In genomic region chrX:34382416-34382815, GRCh38 we compare ENCODE assay signal across 24 cellular contexts.
DNase-seq lines count a peak whose midpoint lies in the region; FAIRE-seq and TF ChIP-seq lines count a peak whose summit lies in the region.
"Had no signal": no experiment of that assay in that cellular context is flagged by ENCODE, and none has a peak within 500 bp of the region (broad histone marks: within the 10 kb centered on the region; RNA-seq: fewer than 3 reads in every experiment).

No MANE protein-coding gene starts in this region.

- H3K4me1 ChIP-seq in H1 (replicated peaks in 1 of 4; ENCODE audit: control insufficient read depth in 3 of 4, insufficient read depth in 4 of 4, low read length in 3 of 4): no peaks in the 10 kb centered on the region
- no peaks in the 10 kb centered on the region for H3K4me1 ChIP-seq in MM.1S (ENCODE audit: low read length)
- H3K4me1 ChIP-seq: Caco-2, heart right ventricle, right lobe of liver had no signal

- H4K5ac ChIP-seq in H1 (ENCODE audit: insufficient read length, low read depth, low read length): no peak overlapping the region

- H3K23ac ChIP-seq in H1 (ENCODE audit: insufficient read length): no peak overlapping the region

- H3K18ac ChIP-seq in H1 (ENCODE audit: extremely low read depth, low read length): no peak overlapping the region

- H2BK20ac ChIP-seq in H1 (ENCODE audit: low read length): no peak overlapping the region

- no peak overlapping the region for H4K8ac ChIP-seq in H1 (ENCODE audit: extremely low read depth, insufficient read depth, low read length)

- H3K9me3 ChIP-seq in H1 (ENCODE audit: insufficient read depth in 2 of 2, low read depth in 1 of 2, low read length in 1 of 2): no peaks in the 10 kb centered on the region
- no peaks in the 10 kb centered on the region for H3K9me3 ChIP-seq in MM.1S (replicated peaks; ENCODE audit: insufficient read depth, low read length)
- H3K9me3 ChIP-seq: Caco-2, heart right ventricle, right lobe of liver had no signal

- H4K20me1 ChIP-seq in H1 (replicated peaks in 1 of 2; ENCODE audit: control insufficient read depth in 1 of 2, insufficient read depth in 2 of 2, low read length in 2 of 2) (no peaks in the 10 kb centered on the region), MM.1S (ENCODE audit: insufficient read depth, low read length) (no peaks in the 10 kb centered on the region)

- no peak for TF ChIP-seq EP300 in H1 (IDR thresholded peaks at IDR 0.05; ENCODE audit: borderline replicate concordance in 1 of 2, low read depth in 2 of 2, low read length in 2 of 2)

- FAIRE-seq in H1 (lab: Jason Lieb, UNC) (peak; percentile 13), HTR-8/SVneo (lab: Jason Lieb, UNC) (no peak)
- FAIRE-seq: G401.6, GM12878, islet of Langerhans had no signal

- no peaks in the 10 kb centered on the region for H3K27me3 ChIP-seq in H1 (replicated peaks in 1 of 4; ENCODE audit: control insufficient read depth in 3 of 4, extremely low read depth in 1 of 4, insufficient read depth in 3 of 4, low read length in 3 of 4)
- no peaks in the 10 kb centered on the region for H3K27me3 ChIP-seq in MM.1S (replicated peaks; ENCODE audit: insufficient read depth, low read length)
- H3K27me3 ChIP-seq: heart right ventricle had no signal

- H2BK15ac ChIP-seq in H1 (ENCODE audit: low read length): no peak overlapping the region

- no peak overlapping the region for H2AK5ac ChIP-seq in H1 (ENCODE audit: low read depth, low read length)

- H2BK120ac ChIP-seq in H1 (replicated peaks; ENCODE audit: low read depth, low read length): no peak overlapping the region

- POLR2A ChIA-PET in H1 (lab: Charles Lee; ENCODE audit: partially characterized antibody): no interaction called here

- H3K79me2 ChIP-seq in H1 (ENCODE audit: control insufficient read depth in 1 of 2, insufficient read depth in 2 of 2, low read length in 2 of 2) (no peaks in the 10 kb centered on the region), MM.1S (ENCODE audit: low read length) (no peaks in the 10 kb centered on the region)

- H3K14ac ChIP-seq in H1 (ENCODE audit: insufficient read length): no peak overlapping the region

- CTCF ChIA-PET in H1 (lab: Charles Lee; ENCODE audit: partially characterized antibody): no interaction called here

- no peak for TF ChIP-seq POLR2A in H1 (IDR thresholded peaks at IDR 0.05; ENCODE audit: control extremely low read depth in 1 of 2, low read depth in 2 of 2, low read length in 2 of 2)

- no peaks in the 10 kb centered on the region for H3F3A ChIP-seq in MM.1S (ENCODE audit: insufficient read depth, low read length)

- H2AFZ ChIP-seq in H1 (ENCODE audit: low read length) (no peak overlapping the region), MM.1S (ENCODE audit: low read length) (no peak overlapping the region)

- no peak overlapping the region for H2BK5ac ChIP-seq in H1 (ENCODE audit: low read depth, low read length)

- H3K4me3 ChIP-seq in H1 (ENCODE audit: extremely low read depth in 1 of 4, insufficient read depth in 2 of 4, low read depth in 3 of 4, low read length in 4 of 4): no peak overlapping the region
- no peak overlapping the region for H3K4me3 ChIP-seq in MM.1S (ENCODE audit: low read length)
- H3K4me3 ChIP-seq: coronary artery, GM12878, heart right ventricle, lung, right lobe of liver had no signal

- no peak for TF ChIP-seq RAD21 in H1 (IDR thresholded peaks at IDR 0.05 in 1 of 2, conservative IDR thresholded peaks at IDR 0.05 in 1 of 2; ENCODE audit: low read depth in 2 of 2, low read length in 2 of 2)

- no peaks in the 10 kb centered on the region for H3K23me2 ChIP-seq in H1 (ENCODE audit: low read depth, low read length)

- WGBS in H1 (ENCODE audit: extremely low coverage in 1 of 2, insufficient coverage in 1 of 2, insufficient read length in 1 of 2, insufficient replicate concordance in 2 of 2, low coverage in 1 of 2, low lambda C conversion rate in 2 of 2, missing lambda C conversion rate in 1 of 2), 2 experiments: 92% methylated on average over 2 of the region's 2 CpGs; no CpG with 5 or more reads in 1 of the 2 experiments

- peak overlapping the region; percentile 42 for H3K27ac ChIP-seq in C4-2B
- no peak overlapping the region for H3K27ac ChIP-seq in H1 (ENCODE audit: low read depth, low read length)
- no peak overlapping the region for H3K27ac ChIP-seq in MM.1S (ENCODE audit: low read length)
- H3K27ac ChIP-seq: coronary artery, epithelial cell of prostate, heart right ventricle, right lobe of liver, RWPE1 had no signal

- H3K56ac ChIP-seq in H1 (replicated peaks; ENCODE audit: insufficient read length, low read depth, low read length): no peak overlapping the region

- H3K9ac ChIP-seq in H1 (replicated peaks in 1 of 4; ENCODE audit: extremely low read depth in 1 of 4, low read depth in 3 of 4, low read length in 3 of 4): no peak overlapping the region
- no peak overlapping the region for H3K9ac ChIP-seq in MM.1S (ENCODE audit: low read length)

- H3K36me3 ChIP-seq in H1 (ENCODE audit: control insufficient read depth in 2 of 4, insufficient read depth in 4 of 4, low read length in 3 of 4) (no peaks in the 10 kb centered on the region), MM.1S (replicated peaks; ENCODE audit: insufficient read depth, low read length) (no peaks in the 10 kb centered on the region)
- H3K36me3 ChIP-seq: heart right ventricle, right lobe of liver had no signal

- peak; percentile 16 for DNase-seq in MV-4-11 (lab: John Stamatoyannopoulos, UW)
- DNase-seq in H1 (ENCODE audit: low read depth in 1 of 2, low spot score in 2 of 2): no peak
- DNase-seq in myocyte (ENCODE audit: low read depth): peak; percentile 29
- no peak for DNase-seq in NCI-H146 treated with DMSO at 0.1 percent for 48 hours (lab: John Stamatoyannopoulos, UW; ENCODE audit: unreplicated experiment)
- DNase-seq in activated T-cell treated with anti-CD3 and anti-CD28 coated beads for 4 hours: no peak
- DNase-seq in HTR-8/SVneo (ENCODE audit: insufficient read length, low spot score): no peak
- no peak for DNase-seq in MM.1S
- DNase-seq: activated CD4-positive, alpha-beta T cell treated with anti-CD3 and anti-CD28 coated beads, Interleukin-2, amount 10 ng/mL, durations not matched to agents 24 days and 14 days; activated CD8-positive, alpha-beta memory T cell treated with anti-CD3 and anti-CD28 coated beads, Interleukin-2, amount 50 U/mL, for 4 hours; activated effector memory CD4-positive, alpha-beta T cell treated with anti-CD3 and anti-CD28 coated beads, Interleukin-2, amount 50 U/mL, for 16 hours; Caco-2; heart right ventricle; NCI-H1436 treated with DMSO at 0.1 percent for 48 hours; occipital lobe; right lobe of liver; stimulated activated CD4-positive, alpha-beta T cell treated with anti-CD3 and anti-CD28 coated beads, Interleukin-2, amount 100 ng/mL, for 24 hours had no signal

- H3K79me1 ChIP-seq in H1 (ENCODE audit: low read depth, low read length): no peaks in the 10 kb centered on the region

- H2BK12ac ChIP-seq in H1 (ENCODE audit: low read depth, low read length): no peak overlapping the region

- no peak for TF ChIP-seq CTCF in C4-2B (conservative IDR thresholded peaks at IDR 0.05)
- no peak for TF ChIP-seq CTCF in H1 (IDR thresholded peaks at IDR 0.05; ENCODE audit: control extremely low read depth in 1 of 3, insufficient read depth in 1 of 3, low read depth in 1 of 3, low read length in 3 of 3)
- TF ChIP-seq CTCF in MM.1S (IDR thresholded peaks at IDR 0.05; ENCODE audit: low read length): no peak

- H3K9me2 ChIP-seq in MM.1S (replicated peaks; ENCODE audit: insufficient read depth, low read length): no peaks in the 10 kb centered on the region

- H3K4me2 ChIP-seq in H1 (ENCODE audit: insufficient read depth in 1 of 2, low read depth in 2 of 2, low read length in 2 of 2) (no peak overlapping the region), MM.1S (ENCODE audit: low read depth, low read length) (no peak overlapping the region)

- no peak overlapping the region for H3K4ac ChIP-seq in H1 (replicated peaks; ENCODE audit: insufficient read length, low read depth, low read length)

- H4K91ac ChIP-seq in H1 (replicated peaks; ENCODE audit: insufficient read length, low read length): no peak overlapping the region

TF ChIP-seq in H1, 55 proteins besides CTCF, POLR2A, EP300 and RAD21:
- no peak for TF ChIP-seq TCF12 (IDR thresholded peaks at IDR 0.05; ENCODE audit: low read depth, low read length)
- TF ChIP-seq SRF (IDR thresholded peaks at IDR 0.05; ENCODE audit: low read depth, low read length): no peak
- no peak for TF ChIP-seq GABPA (IDR thresholded peaks at IDR 0.05; ENCODE audit: borderline replicate concordance, insufficient read depth, low read length)
- TF ChIP-seq JUND (IDR thresholded peaks at IDR 0.05; ENCODE audit: low read length): no peak
- TF ChIP-seq SAP30 (IDR thresholded peaks at IDR 0.05; ENCODE audit: insufficient read depth, insufficient replicate concordance, low read length): no peak
- no peak for TF ChIP-seq BRCA1 (IDR thresholded peaks at IDR 0.05; ENCODE audit: low read depth, low read length)
- TF ChIP-seq TBP (IDR thresholded peaks at IDR 0.05; ENCODE audit: low read depth, low read length): no peak
- TF ChIP-seq CEBPB (IDR thresholded peaks at IDR 0.05; ENCODE audit: low read depth, low read length): no peak
- TF ChIP-seq KDM1A (IDR thresholded peaks at IDR 0.05; ENCODE audit: borderline replicate concordance, low read length): no peak
- TF ChIP-seq NRF1 (IDR thresholded peaks at IDR 0.05; ENCODE audit: low read depth, low read length): no peak
- no peak for TF ChIP-seq HDAC6 (IDR thresholded peaks at IDR 0.05; ENCODE audit: low read depth, low read length)
- TF ChIP-seq CTBP2 (IDR thresholded peaks at IDR 0.05; ENCODE audit: borderline replicate concordance, insufficient read depth, insufficient read length, low read length): no peak
- TF ChIP-seq TAF1 (IDR thresholded peaks at IDR 0.05; ENCODE audit: low read depth, low read length): no peak
- no peak for TF ChIP-seq SP1 (IDR thresholded peaks at IDR 0.05; ENCODE audit: low read depth, low read length)
- TF ChIP-seq SIN3A (conservative IDR thresholded peaks at IDR 0.05 in 1 of 2, IDR thresholded peaks at IDR 0.05 in 1 of 2; ENCODE audit: low read depth in 1 of 2, low read length in 2 of 2): no peak

Comparison
In these comparisons a context has a peak if more than half of its experiments do, and no peak if none do; other contexts are left out.
1. DNase-seq: peak in MV-4-11 (single experiment) and myocyte (single experiment); none in H1 (0 of 2), NCI-H146 treated with DMSO at 0.1 percent for 48 hours (single experiment), activated T-cell treated with anti-CD3 and anti-CD28 coated beads for 4 hours (single experiment), HTR-8/SVneo (single experiment) and MM.1S (single experiment).